26 cellular contexts compared by ENCODE assay signal in genomic region chr5:144457160-144457559, GRCh38.
"Had no signal": no experiment of that assay in that cellular context is flagged by ENCODE, and none has a peak within 500 bp of the region (broad histone marks: within the 10 kb centered on the region; RNA-seq: fewer than 3 reads in every experiment).

No MANE protein-coding gene starts in this region.

- DNase-seq: dorsolateral prefrontal cortex; effector CD4-positive, alpha-beta T cell; foreskin fibroblast; gastrocnemius medialis; head of caudate nucleus; kidney; midbrain; naive thymus-derived CD4-positive, alpha-beta T cell; nucleus accumbens; psoas muscle; right cardiac atrium; sigmoid colon; stimulated activated CD4-positive, alpha-beta T cell treated with anti-CD3 and anti-CD28 coated beads, Interleukin-2, amount 100 ng/mL, for 24 hours; stimulated activated CD4-positive, alpha-beta T cell treated with anti-CD3 and anti-CD28 coated beads, Interleukin-4, amount 100 ng/mL, for 24 hours; stimulated activated naive CD4-positive, alpha-beta T cell treated with Interleukin-2 at 50 U/mL for 16 hours; stomach; thyroid gland; trophoblast cell had no signal

- H3K36me3 Mint-ChIP-seq: memory B cell; naive thymus-derived CD4-positive, alpha-beta T cell; stimulated activated effector memory CD8-positive, alpha-beta T cell treated with anti-CD3 and anti-CD28 coated beads, Interleukin-12 subunit alpha, Interleukin-12 subunit beta, amount 100 ng/mL, for 72 hours had no signal

- H3K27ac ChIP-seq: dorsolateral prefrontal cortex, epithelial cell of prostate, gastrocnemius medialis, psoas muscle, sigmoid colon, stomach, thyroid gland, vagina had no signal

- H3K27me3 Mint-ChIP-seq: memory B cell; naive thymus-derived CD4-positive, alpha-beta T cell had no signal

- H3K4me3 Mint-ChIP-seq: memory B cell; naive thymus-derived CD4-positive, alpha-beta T cell; nephron; stimulated activated effector memory CD8-positive, alpha-beta T cell treated with anti-CD3 and anti-CD28 coated beads, Interleukin-12 subunit alpha, Interleukin-12 subunit beta, amount 100 ng/mL, for 72 hours had no signal

- FAIRE-seq: kidney had no signal

- H3K27ac Mint-ChIP-seq: memory B cell; nephron; stimulated activated effector memory CD8-positive, alpha-beta T cell treated with anti-CD3 and anti-CD28 coated beads, Interleukin-12 subunit alpha, Interleukin-12 subunit beta, amount 100 ng/mL, for 72 hours had no signal

- H3K36me3 ChIP-seq: gastrocnemius medialis, sigmoid colon, stomach, thyroid gland, vagina had no signal

- H3K4me1 Mint-ChIP-seq: memory B cell; naive thymus-derived CD4-positive, alpha-beta T cell; nephron; stimulated activated effector memory CD8-positive, alpha-beta T cell treated with anti-CD3 and anti-CD28 coated beads, Interleukin-12 subunit alpha, Interleukin-12 subunit beta, amount 100 ng/mL, for 72 hours had no signal

- H3K9me3 ChIP-seq: gastrocnemius medialis, psoas muscle, sigmoid colon, stomach, thyroid gland, vagina had no signal

- H3K4me3 ChIP-seq: dorsolateral prefrontal cortex, gastrocnemius medialis, lung, psoas muscle, sigmoid colon, stomach, thyroid gland, vagina had no signal

- H3K9me3 Mint-ChIP-seq: nephron had no signal

- ATAC-seq: esophagus mucosa; gastrocnemius medialis; left lobe of liver; naive thymus-derived CD4-positive, alpha-beta T cell; psoas muscle; right cardiac atrium; stimulated activated effector memory CD8-positive, alpha-beta T cell treated with anti-CD3 and anti-CD28 coated beads, Interleukin-12 subunit alpha, Interleukin-12 subunit beta, amount 100 ng/mL, for 72 hours had no signal

- H3K27me3 ChIP-seq: dorsolateral prefrontal cortex, gastrocnemius medialis, sigmoid colon, stomach, thyroid gland, vagina had no signal

- H3K4me1 ChIP-seq: gastrocnemius medialis, psoas muscle, sigmoid colon, stomach, thyroid gland, vagina had no signal
